Comparison of ENCODE assay signal across 9 cellular contexts in the genomic region with DNA sequence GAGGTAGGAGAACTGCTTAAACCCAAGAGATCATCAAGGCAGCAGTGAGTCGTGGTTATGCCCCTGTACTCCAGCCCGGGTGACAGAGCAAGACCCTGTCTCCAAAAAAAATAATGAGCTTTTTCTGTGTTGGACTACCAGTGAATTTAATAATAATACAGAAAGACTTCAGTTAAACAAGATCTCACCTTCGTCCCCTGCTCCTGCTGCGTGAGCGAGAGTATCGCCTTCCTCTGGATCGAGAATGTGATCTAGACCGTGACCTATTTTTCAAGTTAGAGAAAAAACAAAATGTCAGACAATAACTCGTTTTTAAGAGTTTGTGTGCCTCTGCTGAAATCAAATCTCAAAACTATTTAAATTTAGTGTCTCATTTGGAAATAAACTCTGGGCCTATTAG. TPM values are rescaled to one million over a fixed set of nuclear protein-coding genes. Genes with fewer than 3 reads are reported as not detected.
A peak's percentile ranks its signal among the peaks of the same experiment; 100 is the strongest.
DNase-seq lines count a peak whose midpoint lies in the region; ATAC-seq and TF ChIP-seq lines count a peak whose summit lies in the region.
"Had no signal": no experiment of that assay in that cellular context is flagged by ENCODE, and none has a peak within 500 bp of the region (broad histone marks: within the 10 kb centered on the region; RNA-seq: fewer than 3 reads in every experiment).

No MANE protein-coding gene starts in this region.

- no peak overlapping the region for H3K4me3 ChIP-seq in RWPE2 (ENCODE audit: severe bottlenecking)
- H3K4me3 ChIP-seq: lung had no signal

- H3K27ac ChIP-seq in RWPE2 (ENCODE audit: poor library complexity, severe bottlenecking) = peak overlapping the region; percentile 10
- peak overlapping the region; percentile 81 for H3K27ac ChIP-seq in epithelial cell of prostate

- H3K9me3 Mint-ChIP-seq in activated T-cell treated with anti-CD3 and anti-CD28 coated beads, Interleukin-2, amount 50 U/mL, for 4 hours = no peaks in the 10 kb centered on the region
- no peaks in the 10 kb centered on the region for H3K9me3 Mint-ChIP-seq in stimulated activated memory B cell treated with anti-CD40 and anti-IgM and Interleukin-4, amounts not matched to agents 10 μg/mL and 1 μg/mL and 100 μg/mL, for 72 hours

- H3K27ac Mint-ChIP-seq in stimulated activated memory B cell treated with anti-CD40 and anti-IgM and Interleukin-4, amounts not matched to agents 10 μg/mL and 1 μg/mL and 100 μg/mL, for 72 hours = peak overlapping the region; percentile 99

- peaks cover 68% of the 10 kb centered on the region for H3K36me3 ChIP-seq in RWPE2 (ENCODE audit: low read depth)

- peak overlapping the region; percentile 92 for H3K4me3 Mint-ChIP-seq in activated T-cell treated with anti-CD3 and anti-CD28 coated beads, Interleukin-2, amount 50 U/mL, for 4 hours
- peak overlapping the region; percentile 62 for H3K4me3 Mint-ChIP-seq in stimulated activated memory B cell treated with anti-CD40 and anti-IgM and Interleukin-4, amounts not matched to agents 10 μg/mL and 1 μg/mL and 100 μg/mL, for 72 hours

- peaks cover 20% of the 10 kb centered on the region for H3K4me1 ChIP-seq in RWPE2 (ENCODE audit: insufficient read depth, poor library complexity, severe bottlenecking)

- no peaks in the 10 kb centered on the region for H3K9me3 ChIP-seq in RWPE2 (ENCODE audit: severe bottlenecking)

- peaks cover 68% of the 10 kb centered on the region for H3K4me1 Mint-ChIP-seq in activated T-cell treated with anti-CD3 and anti-CD28 coated beads, Interleukin-2, amount 50 U/mL, for 4 hours (ENCODE audit: low read depth)
- peaks cover 60% of the 10 kb centered on the region for H3K4me1 Mint-ChIP-seq in stimulated activated memory B cell treated with anti-CD40 and anti-IgM and Interleukin-4, amounts not matched to agents 10 μg/mL and 1 μg/mL and 100 μg/mL, for 72 hours

- H3K36me3 Mint-ChIP-seq in activated T-cell treated with anti-CD3 and anti-CD28 coated beads, Interleukin-2, amount 50 U/mL, for 4 hours (ENCODE audit: insufficient read depth) = peaks cover 68% of the 10 kb centered on the region
- H3K36me3 Mint-ChIP-seq in stimulated activated memory B cell treated with anti-CD40 and anti-IgM and Interleukin-4, amounts not matched to agents 10 μg/mL and 1 μg/mL and 100 μg/mL, for 72 hours = peaks cover 66% of the 10 kb centered on the region

- no peak for TF ChIP-seq CTCF in RWPE2 (IDR thresholded peaks at IDR 0.05; ENCODE audit: poor library complexity, severe bottlenecking)

- no peak for DNase-seq in activated T-cell treated with anti-CD3 and anti-CD28 coated beads, Interleukin-2, amount 50 U/mL, for 4 hours
- DNase-seq in activated T-cell treated with anti-CD3 and anti-CD28 coated beads, Interleukin-2, amount 50 U/mL, for 1 hour = no peak
- DNase-seq in RWPE2 (ENCODE audit: low spot score) (no peak), epithelial cell of prostate (ENCODE audit: low read depth, low spot score) (no peak), OCI-M1 (lab: John Stamatoyannopoulos, UW) (no peak)

- H3K27me3 ChIP-seq in RWPE2 (ENCODE audit: insufficient read depth, poor library complexity, severe bottlenecking) = no peaks in the 10 kb centered on the region

- ATAC-seq in activated T-cell treated with anti-CD3 and anti-CD28 coated beads, Interleukin-2, amount 50 U/mL, for 4 hours = no peak
- ATAC-seq in RWPE2 (ENCODE audit: low read depth) (no peak), HG03432 (IDR thresholded peaks at IDR 0.05; ENCODE audit: unreplicated experiment) (no peak), GM19452 (IDR thresholded peaks at IDR 0.05; ENCODE audit: unreplicated experiment) (no peak)
- no peak for ATAC-seq in stimulated activated memory B cell treated with anti-CD40 and anti-IgM and Interleukin-4, amounts not matched to agents 10 μg/mL and 1 μg/mL and 100 μg/mL, for 72 hours

- no peaks in the 10 kb centered on the region for H3K27me3 Mint-ChIP-seq in activated T-cell treated with anti-CD3 and anti-CD28 coated beads, Interleukin-2, amount 50 U/mL, for 4 hours (ENCODE audit: low read depth)
- H3K27me3 Mint-ChIP-seq in stimulated activated memory B cell treated with anti-CD40 and anti-IgM and Interleukin-4, amounts not matched to agents 10 μg/mL and 1 μg/mL and 100 μg/mL, for 72 hours = no peaks in the 10 kb centered on the region

RNA-seq across cellular contexts. Expression of a gene that starts 2.8 kb away (rescaled TPM):
- total RNA-seq in activated T-cell treated with anti-CD3 and anti-CD28 coated beads, Interleukin-2, amount 50 U/mL, for 4 hours = 100 to 1,000 TPM; 431 to 454 (median 451) TPM

RNA-seq across cellular contexts. Expression of a gene that starts 29.6 kb away (rescaled TPM):
- 10 to 100 TPM; 34.2 to 45.7 (median 39.3) TPM for total RNA-seq in activated T-cell treated with anti-CD3 and anti-CD28 coated beads, Interleukin-2, amount 50 U/mL, for 4 hours
